1 cellular context compared by ENCODE assay signal in the genomic region with DNA sequence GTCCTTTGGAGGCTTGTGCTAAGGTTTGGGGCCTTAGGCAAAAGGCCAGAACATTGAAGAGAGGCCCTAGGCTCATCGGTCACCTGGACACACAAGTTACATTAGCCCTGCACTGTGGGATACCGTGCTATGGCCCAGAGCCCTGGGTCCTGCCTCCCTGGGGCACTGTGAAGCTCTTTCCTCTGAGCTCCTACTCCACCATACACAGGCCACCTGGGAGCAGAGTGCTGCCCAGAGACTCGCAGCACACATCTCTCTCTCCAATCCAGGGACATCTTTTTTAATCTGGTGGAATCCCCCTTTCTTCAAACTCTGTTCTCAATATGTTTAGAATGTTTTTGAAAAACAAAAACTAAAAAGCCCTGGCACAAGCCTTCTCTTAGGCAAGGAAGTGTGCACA.
TF ChIP-seq lines count a peak whose summit lies in the region.

No MANE protein-coding gene starts in this region.

TF ChIP-seq in GM23338, 12 proteins besides CTCF, POLR2A, EP300 and RAD21 (continued from another document):
- TF ChIP-seq, protein P1, sequence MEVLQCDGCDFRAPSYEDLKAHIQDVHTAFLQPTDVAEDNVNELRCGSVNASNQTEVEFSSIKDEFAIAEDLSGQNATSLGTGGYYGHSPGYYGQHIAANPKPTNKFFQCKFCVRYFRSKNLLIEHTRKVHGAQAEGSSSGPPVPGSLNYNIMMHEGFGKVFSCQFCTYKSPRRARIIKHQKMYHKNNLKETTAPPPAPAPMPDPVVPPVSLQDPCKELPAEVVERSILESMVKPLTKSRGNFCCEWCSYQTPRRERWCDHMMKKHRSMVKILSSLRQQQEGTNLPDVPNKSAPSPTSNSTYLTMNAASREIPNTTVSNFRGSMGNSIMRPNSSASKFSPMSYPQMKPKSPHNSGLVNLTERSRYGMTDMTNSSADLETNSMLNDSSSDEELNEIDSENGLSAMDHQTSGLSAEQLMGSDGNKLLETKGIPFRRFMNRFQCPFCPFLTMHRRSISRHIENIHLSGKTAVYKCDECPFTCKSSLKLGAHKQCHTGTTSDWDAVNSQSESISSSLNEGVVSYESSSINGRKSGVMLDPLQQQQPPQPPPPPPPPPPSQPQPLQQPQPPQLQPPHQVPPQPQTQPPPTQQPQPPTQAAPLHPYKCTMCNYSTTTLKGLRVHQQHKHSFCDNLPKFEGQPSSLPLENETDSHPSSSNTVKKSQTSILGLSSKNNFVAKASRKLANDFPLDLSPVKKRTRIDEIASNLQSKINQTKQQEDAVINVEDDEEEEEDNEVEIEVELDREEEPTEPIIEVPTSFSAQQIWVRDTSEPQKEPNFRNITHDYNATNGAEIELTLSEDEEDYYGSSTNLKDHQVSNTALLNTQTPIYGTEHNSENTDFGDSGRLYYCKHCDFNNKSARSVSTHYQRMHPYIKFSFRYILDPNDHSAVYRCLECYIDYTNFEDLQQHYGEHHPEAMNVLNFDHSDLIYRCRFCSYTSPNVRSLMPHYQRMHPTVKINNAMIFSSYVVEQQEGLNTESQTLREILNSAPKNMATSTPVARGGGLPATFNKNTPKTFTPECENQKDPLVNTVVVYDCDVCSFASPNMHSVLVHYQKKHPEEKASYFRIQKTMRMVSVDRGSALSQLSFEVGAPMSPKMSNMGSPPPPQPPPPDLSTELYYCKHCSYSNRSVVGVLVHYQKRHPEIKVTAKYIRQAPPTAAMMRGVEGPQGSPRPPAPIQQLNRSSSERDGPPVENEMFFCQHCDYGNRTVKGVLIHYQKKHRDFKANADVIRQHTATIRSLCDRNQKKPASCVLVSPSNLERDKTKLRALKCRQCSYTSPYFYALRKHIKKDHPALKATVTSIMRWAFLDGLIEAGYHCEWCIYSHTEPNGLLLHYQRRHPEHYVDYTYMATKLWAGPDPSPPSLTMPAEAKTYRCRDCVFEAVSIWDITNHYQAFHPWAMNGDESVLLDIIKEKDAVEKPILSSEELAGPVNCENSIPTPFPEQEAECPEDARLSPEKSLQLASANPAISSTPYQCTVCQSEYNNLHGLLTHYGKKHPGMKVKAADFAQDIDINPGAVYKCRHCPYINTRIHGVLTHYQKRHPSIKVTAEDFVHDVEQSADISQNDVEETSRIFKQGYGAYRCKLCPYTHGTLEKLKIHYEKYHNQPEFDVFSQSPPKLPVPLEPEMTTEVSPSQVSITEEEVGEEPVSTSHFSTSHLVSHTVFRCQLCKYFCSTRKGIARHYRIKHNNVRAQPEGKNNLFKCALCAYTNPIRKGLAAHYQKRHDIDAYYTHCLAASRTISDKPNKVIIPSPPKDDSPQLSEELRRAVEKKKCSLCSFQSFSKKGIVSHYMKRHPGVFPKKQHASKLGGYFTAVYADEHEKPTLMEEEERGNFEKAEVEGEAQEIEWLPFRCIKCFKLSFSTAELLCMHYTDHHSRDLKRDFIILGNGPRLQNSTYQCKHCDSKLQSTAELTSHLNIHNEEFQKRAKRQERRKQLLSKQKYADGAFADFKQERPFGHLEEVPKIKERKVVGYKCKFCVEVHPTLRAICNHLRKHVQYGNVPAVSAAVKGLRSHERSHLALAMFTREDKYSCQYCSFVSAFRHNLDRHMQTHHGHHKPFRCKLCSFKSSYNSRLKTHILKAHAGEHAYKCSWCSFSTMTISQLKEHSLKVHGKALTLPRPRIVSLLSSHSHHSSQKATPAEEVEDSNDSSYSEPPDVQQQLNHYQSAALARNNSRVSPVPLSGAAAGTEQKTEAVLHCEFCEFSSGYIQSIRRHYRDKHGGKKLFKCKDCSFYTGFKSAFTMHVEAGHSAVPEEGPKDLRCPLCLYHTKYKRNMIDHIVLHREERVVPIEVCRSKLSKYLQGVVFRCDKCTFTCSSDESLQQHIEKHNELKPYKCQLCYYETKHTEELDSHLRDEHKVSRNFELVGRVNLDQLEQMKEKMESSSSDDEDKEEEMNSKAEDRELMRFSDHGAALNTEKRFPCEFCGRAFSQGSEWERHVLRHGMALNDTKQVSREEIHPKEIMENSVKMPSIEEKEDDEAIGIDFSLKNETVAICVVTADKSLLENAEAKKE (CRISPR knock-in tag; IDR thresholded peaks at IDR 0.05), result no peak
- TF ChIP-seq JUNB (IDR thresholded peaks at IDR 0.05; ENCODE audit: unreplicated experiment) (no peak), EZH2 (IDR thresholded peaks at IDR 0.05; ENCODE audit: low read depth, unreplicated experiment) (no peak)
